Comparison of ENCODE assay signal across 22 cellular contexts in genomic region chr2:33208400-33208799, GRCh38.
A peak's percentile ranks its signal among the peaks of the same experiment; 100 is the strongest.
DNase-seq lines count a peak whose midpoint lies in the region; ATAC-seq, FAIRE-seq and TF ChIP-seq lines count a peak whose summit lies in the region.
"Had no signal": no experiment of that assay in that cellular context is flagged by ENCODE, and none has a peak within 500 bp of the region (broad histone marks: within the 10 kb centered on the region; RNA-seq: fewer than 3 reads in every experiment).

No MANE protein-coding gene starts in this region.

- no peak for TF ChIP-seq POLR2A in HCT116 (IDR thresholded peaks at IDR 0.05; ENCODE audit: borderline replicate concordance, extremely low read depth, insufficient read depth, insufficient read length)

- no peaks in the 10 kb centered on the region for H3K36me3 ChIP-seq in HCT116 (ENCODE audit: control insufficient read depth in 1 of 2, insufficient read depth in 2 of 2, low read length in 2 of 2)
- no peaks in the 10 kb centered on the region for H3K36me3 ChIP-seq in kidney (ENCODE audit: control insufficient read depth in 1 of 2, insufficient read depth in 2 of 2, low read length in 2 of 2)

- no TSS peak for BruUV-seq in HCT116 (replicated peaks; lab: Mats Ljungman, UMichigan)

- no peaks in the 10 kb centered on the region for H3K79me2 ChIP-seq in HCT116 (ENCODE audit: insufficient read depth, low read length)

- H3K27ac ChIP-seq in HCT116 (ENCODE audit: low read depth, low read length) (no peak overlapping the region), kidney (ENCODE audit: low read depth in 2 of 2, low read length in 2 of 2) (no peak overlapping the region)
- H3K27ac ChIP-seq: GM23248, testis had no signal

- no peaks in the 10 kb centered on the region for H3K4me1 ChIP-seq in HCT116 (ENCODE audit: control insufficient read depth in 1 of 2, insufficient read depth in 2 of 2, low read length in 2 of 2)
- no peaks in the 10 kb centered on the region for H3K4me1 ChIP-seq in kidney (ENCODE audit: control insufficient read depth in 1 of 2, insufficient read depth in 1 of 2, low read depth in 1 of 2, low read length in 2 of 2)

- no peaks in the 10 kb centered on the region for H3K27me3 ChIP-seq in HCT116 (ENCODE audit: insufficient read depth, low read length)
- H3K27me3 ChIP-seq: testis had no signal

- H3K4me1 Mint-ChIP-seq in activated CD8-positive, alpha-beta T cell treated with anti-CD3 and anti-CD28 coated beads for 36 hours (ENCODE audit: low read depth), result no peaks in the 10 kb centered on the region
- no peaks in the 10 kb centered on the region for H3K4me1 Mint-ChIP-seq in activated CD8-positive, alpha-beta T cell treated with anti-CD3 and anti-CD28 coated beads, Interleukin-2, amount 10 ng/mL, durations not matched to agents 7 days and 5 days (ENCODE audit: low read depth)
- H3K4me1 Mint-ChIP-seq in type B pancreatic cell (ENCODE audit: unreplicated experiment), result peaks cover 33% of the 10 kb centered on the region
- H3K4me1 Mint-ChIP-seq: central memory CD8-positive, alpha-beta T cell; memory B cell had no signal

- no peaks in the 10 kb centered on the region for H3K27me3 Mint-ChIP-seq in activated CD8-positive, alpha-beta T cell treated with anti-CD3 and anti-CD28 coated beads for 36 hours
- peaks cover 2% of the 10 kb centered on the region for H3K27me3 Mint-ChIP-seq in activated CD8-positive, alpha-beta T cell treated with anti-CD3 and anti-CD28 coated beads, Interleukin-2, amount 10 ng/mL, durations not matched to agents 7 days and 5 days (ENCODE audit: low read depth)
- H3K27me3 Mint-ChIP-seq in type B pancreatic cell, result no peaks in the 10 kb centered on the region
- H3K27me3 Mint-ChIP-seq: central memory CD8-positive, alpha-beta T cell had no signal

- peak; percentile 22 for DNase-seq in activated CD8-positive, alpha-beta T cell treated with anti-CD3 and anti-CD28 coated beads for 36 hours
- DNase-seq in activated CD8-positive, alpha-beta T cell treated with anti-CD3 and anti-CD28 coated beads, Interleukin-2, amount 10 ng/mL, durations not matched to agents 7 days and 5 days, result no peak
- DNase-seq in HCT116 (ENCODE audit: low read depth, low spot score), result no peak
- peak; percentile 9 for DNase-seq in SW480 (ENCODE audit: low spot score)
- DNase-seq in kidney, result peak; percentile 53
- no peak for DNase-seq in posterior cingulate gyrus
- DNase-seq in type B pancreatic cell (ENCODE audit: extremely low spot score, unreplicated experiment), result no peak
- DNase-seq: activated CD4-positive, alpha-beta T cell treated with anti-CD3 and anti-CD28 coated beads for 4 hours; activated naive CD4-positive, alpha-beta T cell treated with anti-CD3 and anti-CD28 coated beads, Interleukin-2, amount 50 U/mL, for 16 hours; anterior cingulate cortex; DMS153; GF-D8; GM23248; NCI-H1092 treated with DMSO at 0.1 percent for 48 hours; NCI-H2081; nucleus accumbens; testis had no signal

- no peak overlapping the region for H3K9ac ChIP-seq in HCT116 (ENCODE audit: low read length)
- H3K9ac ChIP-seq in kidney (ENCODE audit: low read length in 2 of 2), result no peak overlapping the region
- H3K9ac ChIP-seq: GM23248 had no signal

- no peaks in the 10 kb centered on the region for H3K9me3 Mint-ChIP-seq in activated CD8-positive, alpha-beta T cell treated with anti-CD3 and anti-CD28 coated beads for 36 hours
- H3K9me3 Mint-ChIP-seq in activated CD8-positive, alpha-beta T cell treated with anti-CD3 and anti-CD28 coated beads, Interleukin-2, amount 10 ng/mL, durations not matched to agents 7 days and 5 days (ENCODE audit: insufficient read depth), result no peaks in the 10 kb centered on the region
- peaks cover 8% of the 10 kb centered on the region for H3K9me3 Mint-ChIP-seq in type B pancreatic cell
- H3K9me3 Mint-ChIP-seq: central memory CD8-positive, alpha-beta T cell; memory B cell had no signal

- H3K27ac Mint-ChIP-seq in activated CD8-positive, alpha-beta T cell treated with anti-CD3 and anti-CD28 coated beads for 36 hours, result no peak overlapping the region
- H3K27ac Mint-ChIP-seq in activated CD8-positive, alpha-beta T cell treated with anti-CD3 and anti-CD28 coated beads, Interleukin-2, amount 10 ng/mL, durations not matched to agents 7 days and 5 days, result no peak overlapping the region
- no peak overlapping the region for H3K27ac Mint-ChIP-seq in type B pancreatic cell
- H3K27ac Mint-ChIP-seq: memory B cell had no signal

- no peak for FAIRE-seq in kidney (lab: Jason Lieb, UNC)
- FAIRE-seq: HTR-8/SVneo had no signal

- ATAC-seq in activated CD8-positive, alpha-beta T cell treated with anti-CD3 and anti-CD28 coated beads for 36 hours, result no peak
- no peak for ATAC-seq in activated CD8-positive, alpha-beta T cell treated with anti-CD3 and anti-CD28 coated beads, Interleukin-2, amount 10 ng/mL, durations not matched to agents 7 days and 5 days
- ATAC-seq in HCT116 (peak; percentile 49; the same call in 1 of the 2 replicates), GM18517 (IDR thresholded peaks at IDR 0.05; ENCODE audit: unreplicated experiment) (no peak)
- ATAC-seq: esophagus mucosa had no signal

- H3K4me2 ChIP-seq in HCT116 (ENCODE audit: low read length), result no peak overlapping the region

- H3K9me3 ChIP-seq in HCT116 (ENCODE audit: control insufficient read depth in 1 of 2, insufficient read depth in 1 of 2, low read depth in 1 of 2, low read length in 2 of 2) (no peaks in the 10 kb centered on the region), kidney (ENCODE audit: control insufficient read depth in 1 of 2, low read length in 2 of 2) (no peaks in the 10 kb centered on the region)
- H3K9me3 ChIP-seq: testis had no signal

- peak; percentile 25; the same call in 1 of the 2 replicates for TF ChIP-seq RAD21 in HCT116 (IDR thresholded peaks at IDR 0.05; ENCODE audit: low read depth)

- H3K4me3 ChIP-seq in HCT116 (replicated peaks in 1 of 2; ENCODE audit: low read depth in 1 of 2, low read length in 2 of 2) (no peak overlapping the region), kidney (ENCODE audit: low read length in 2 of 2) (no peak overlapping the region)
- H3K4me3 ChIP-seq: GM23248, testis had no signal

- H3K4me3 Mint-ChIP-seq in activated CD8-positive, alpha-beta T cell treated with anti-CD3 and anti-CD28 coated beads for 36 hours, result no peak overlapping the region
- no peak overlapping the region for H3K4me3 Mint-ChIP-seq in activated CD8-positive, alpha-beta T cell treated with anti-CD3 and anti-CD28 coated beads, Interleukin-2, amount 10 ng/mL, durations not matched to agents 7 days and 5 days
- H3K4me3 Mint-ChIP-seq in type B pancreatic cell, result no peak overlapping the region
- H3K4me3 Mint-ChIP-seq: central memory CD8-positive, alpha-beta T cell; memory B cell had no signal

- POLR2A ChIA-PET in activated CD8-positive, alpha-beta T cell treated with anti-CD3 and anti-CD28 coated beads for 36 hours (lab: Charles Lee), result no interaction called here
- POLR2A ChIA-PET in activated CD8-positive, alpha-beta T cell treated with anti-CD3 and anti-CD28 coated beads, Interleukin-2, amount 10 ng/mL, durations not matched to agents 7 days and 5 days (lab: Charles Lee), result no interaction called here
- POLR2A ChIA-PET in HCT116 (lab: Charles Lee), result no interaction called here

- TF ChIP-seq CTCF in activated CD8-positive, alpha-beta T cell treated with anti-CD3 and anti-CD28 coated beads for 36 hours (IDR thresholded peaks at IDR 0.05), result no peak
- no peak; a peak in 1 of 6 replicates for TF ChIP-seq CTCF in HCT116 (IDR thresholded peaks at IDR 0.05 in 2 of 3, conservative IDR thresholded peaks at IDR 0.05 in 1 of 3; ENCODE audit: borderline replicate concordance in 1 of 3, insufficient read depth in 1 of 3, low read depth in 2 of 3, low read length in 2 of 3)
- TF ChIP-seq CTCF in kidney (IDR thresholded peaks at IDR 0.05; ENCODE audit: borderline replicate concordance, extremely low read depth, insufficient read depth), result no peak
- TF ChIP-seq CTCF in type B pancreatic cell (conservative IDR thresholded peaks at IDR 0.05), result no peak

- no peaks in the 10 kb centered on the region for H4K20me1 ChIP-seq in HCT116 (ENCODE audit: insufficient read depth)

- CTCF ChIA-PET in activated CD8-positive, alpha-beta T cell treated with anti-CD3 and anti-CD28 coated beads for 36 hours (lab: Charles Lee), result interaction anchor here (1.7 to 1.9 kb wide), 2 partner anchors 164 to 171 kb away, joined by 5 to 8 read pairs; no protein-coding TSS in a partner anchor
- CTCF ChIA-PET in activated CD8-positive, alpha-beta T cell treated with anti-CD3 and anti-CD28 coated beads, Interleukin-2, amount 10 ng/mL, durations not matched to agents 7 days and 5 days (lab: Charles Lee), result interaction anchor here (0.8 to 1.3 kb wide), 2 partner anchors 164 to 375 kb away, joined by 3 to 4 read pairs; no protein-coding TSS in a partner anchor
- CTCF ChIA-PET in HCT116 (lab: Charles Lee), result interaction anchor here (1.2 kb wide), 1 partner anchor 164 kb away, joined by 4 read pairs; no protein-coding TSS in a partner anchor

- H3K36me3 Mint-ChIP-seq in activated CD8-positive, alpha-beta T cell treated with anti-CD3 and anti-CD28 coated beads for 36 hours (ENCODE audit: low read depth), result no peaks in the 10 kb centered on the region
- H3K36me3 Mint-ChIP-seq in activated CD8-positive, alpha-beta T cell treated with anti-CD3 and anti-CD28 coated beads, Interleukin-2, amount 10 ng/mL, durations not matched to agents 7 days and 5 days (ENCODE audit: low read depth), result no peaks in the 10 kb centered on the region
- peaks cover 7% of the 10 kb centered on the region for H3K36me3 Mint-ChIP-seq in type B pancreatic cell
- H3K36me3 Mint-ChIP-seq: memory B cell had no signal

- H2AFZ ChIP-seq in HCT116 (ENCODE audit: low read depth, low read length, poor library complexity, severe bottlenecking), result no peak overlapping the region
- H2AFZ ChIP-seq: GM23248 had no signal

- RAD21 ChIA-PET in HCT116 (lab: Charles Lee; ENCODE audit: low non-redundant PET in 1 of 2, low total read pairs in 2 of 2, uncharacterized antibody in 2 of 2, unreplicated experiment in 2 of 2), result no interaction called here

- H3K9me2 ChIP-seq in HCT116 (ENCODE audit: insufficient read depth), result no peaks in the 10 kb centered on the region

- intact Hi-C loops in activated CD8-positive, alpha-beta T cell treated with anti-CD3 and anti-CD28 coated beads for 36 hours (cut with micrococcal nuclease), result no loop called here
- intact Hi-C loops in HCT116 (cut with micrococcal nuclease) (no loop called here), kidney (cut with DNase I) (no loop called here), posterior cingulate gyrus (cut with DNase I) (no loop called here)

TF ChIP-seq in HCT116, 20 proteins besides CTCF, POLR2A, EP300 and RAD21 (continues in another document):
- TF ChIP-seq JUND (IDR thresholded peaks at IDR 0.05) (no peak), SP1 (IDR thresholded peaks at IDR 0.05; ENCODE audit: low read depth) (no peak), CBX3 (IDR thresholded peaks at IDR 0.05; ENCODE audit: low read depth) (no peak), FOSL1 (IDR thresholded peaks at IDR 0.05; ENCODE audit: low read depth) (no peak)

Comparison
In these comparisons a context has a peak if more than half of its experiments do, and no peak if none do; other contexts are left out.
1. DNase-seq: peak in activated CD8-positive, alpha-beta T cell treated with anti-CD3 and anti-CD28 coated beads for 36 hours (single experiment), SW480 (single experiment) and kidney (single experiment); none in activated CD8-positive, alpha-beta T cell treated with anti-CD3 and anti-CD28 coated beads, Interleukin-2, amount 10 ng/mL, durations not matched to agents 7 days and 5 days (single experiment), HCT116 (single experiment), posterior cingulate gyrus (0 of 10) and type B pancreatic cell (single experiment).